Comparison of ENCODE assay signal across 7 cellular contexts in the genomic region with DNA sequence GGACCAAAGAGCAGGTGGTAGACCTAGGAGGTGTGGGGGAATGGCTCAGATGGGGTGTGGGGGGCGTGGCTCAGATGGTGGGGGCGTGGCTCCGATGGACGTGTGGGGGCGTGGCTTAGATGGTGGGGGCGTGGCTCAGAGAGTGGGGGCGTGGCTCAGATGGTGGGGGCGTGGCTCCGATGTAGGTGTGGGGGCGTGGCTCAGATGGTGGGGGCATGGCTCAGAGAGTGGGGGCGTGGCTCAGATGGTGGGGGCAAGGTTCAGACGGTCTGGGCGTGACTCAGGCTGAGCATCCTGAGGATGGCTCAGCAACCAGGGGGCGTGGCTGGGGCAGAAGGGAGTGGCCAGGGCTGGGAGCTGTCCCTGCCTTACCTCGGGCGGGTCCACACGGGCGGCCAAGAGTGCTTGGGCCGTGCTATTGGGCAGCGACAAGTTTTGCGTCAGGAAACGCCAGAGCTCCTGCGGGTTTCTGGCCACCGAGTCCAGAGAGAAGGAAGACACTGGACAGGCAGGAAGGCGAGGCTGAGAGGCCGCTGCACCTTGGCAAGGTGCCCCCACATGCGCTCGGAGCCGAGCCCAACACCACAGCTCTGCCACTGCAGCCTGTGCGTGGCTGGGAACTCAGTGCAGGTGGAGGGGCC. TPM values are rescaled to one million over a fixed set of nuclear protein-coding genes. Genes with fewer than 3 reads are reported as not detected.
DNase-seq lines count a peak whose midpoint lies in the region; ATAC-seq, FAIRE-seq and TF ChIP-seq lines count a peak whose summit lies in the region.
"Had no signal": no experiment of that assay in that cellular context is flagged by ENCODE, and none has a peak within 500 bp of the region (broad histone marks: within the 10 kb centered on the region; RNA-seq: fewer than 3 reads in every experiment).

No MANE protein-coding gene starts in this region.

- H3K27me3 ChIP-seq in CD4-positive, CD25-positive, alpha-beta regulatory T cell (ENCODE audit: control insufficient read depth, insufficient read depth, low read length) = no peaks in the 10 kb centered on the region
- H3K27me3 ChIP-seq: ovary had no signal

- ATAC-seq in CD4-positive, CD25-positive, alpha-beta regulatory T cell (ENCODE audit: low read depth in 2 of 2) = peak; percentile 69 to 70
- ATAC-seq in HG03378 (IDR thresholded peaks at IDR 0.05; ENCODE audit: unreplicated experiment) = no peak

- H3K27ac Mint-ChIP-seq in CD4-positive, CD25-positive, alpha-beta regulatory T cell = peak overlapping the region in 1 of 3 donors; percentile 20

- H3K36me3 Mint-ChIP-seq in CD4-positive, CD25-positive, alpha-beta regulatory T cell = no peaks in the 10 kb centered on the region

- TF ChIP-seq CTCF in NB4 (IDR thresholded peaks at IDR 0.05; ENCODE audit: low read depth, low read length) = no peak

- H3K4me1 Mint-ChIP-seq in CD4-positive, CD25-positive, alpha-beta regulatory T cell = peaks cover 0 to 17% (median 3%) of the 10 kb centered on the region in 4 donors

- peak overlapping the region in 1 of 4 donors; percentile 88 for H3K4me3 Mint-ChIP-seq in CD4-positive, CD25-positive, alpha-beta regulatory T cell

- peak; percentile 86 for FAIRE-seq in urothelium cell line (lab: Jason Lieb, UNC)

- peak overlapping the region; percentile 55 for H3K27ac ChIP-seq in CD4-positive, CD25-positive, alpha-beta regulatory T cell (ENCODE audit: insufficient read depth, low read length, poor library complexity, severe bottlenecking)
- H3K27ac ChIP-seq: ovary had no signal

- H3K4me3 ChIP-seq in CD4-positive, CD25-positive, alpha-beta regulatory T cell (ENCODE audit: low read depth, low read length) = no peak overlapping the region
- H3K4me3 ChIP-seq in NB4 (ENCODE audit: low read depth, low read length) = no peak overlapping the region
- H3K4me3 ChIP-seq: ovary had no signal

- peaks cover 0 to under 1% (median 0%) of the 10 kb centered on the region in 7 donors for H3K9me3 Mint-ChIP-seq in CD4-positive, CD25-positive, alpha-beta regulatory T cell

- TF ChIP-seq POLR2A in NB4 (IDR thresholded peaks at IDR 0.05; ENCODE audit: extremely low read depth, insufficient read length) = no peak

- DNase-seq in CD4-positive, CD25-positive, alpha-beta regulatory T cell = peak; percentile 56 to 69 (median 65)
- DNase-seq in NB4 (ENCODE audit: low read depth) (peak; percentile 83), kidney tubule cell (ENCODE audit: low spot score) (peak; percentile 87), urothelium cell line (ENCODE audit: low spot score) (peak; percentile 74)
- DNase-seq in activated T-cell treated with anti-CD3 and anti-CD28 coated beads, Interleukin-2, amount 50 U/mL, for 48 hours = peak; percentile 85 to 88

- peaks cover 14% of the 10 kb centered on the region for H3K4me1 ChIP-seq in CD4-positive, CD25-positive, alpha-beta regulatory T cell (ENCODE audit: control insufficient read depth, insufficient read depth, low read length, poor library complexity, severe bottlenecking)

- no peaks in the 10 kb centered on the region for H3K36me3 ChIP-seq in CD4-positive, CD25-positive, alpha-beta regulatory T cell (ENCODE audit: control insufficient read depth, insufficient read depth, low read length)
- H3K36me3 ChIP-seq: ovary had no signal

- H3K9me3 ChIP-seq in CD4-positive, CD25-positive, alpha-beta regulatory T cell (ENCODE audit: control insufficient read depth in 2 of 2, low read length in 2 of 2) = no peaks in the 10 kb centered on the region
- H3K9me3 ChIP-seq: ovary had no signal

- H3K27me3 Mint-ChIP-seq in CD4-positive, CD25-positive, alpha-beta regulatory T cell = no peaks in the 10 kb centered on the region

RNA-seq across cellular contexts. Expression of a gene that starts 5.9 kb away (rescaled TPM):
- 135 TPM for total RNA-seq in CD4-positive, CD25-positive, alpha-beta regulatory T cell
- 1 to 10 TPM; 3.8 to 4.5 (median 4.3) TPM for polyA plus RNA-seq in CD4-positive, CD25-positive, alpha-beta regulatory T cell

RNA-seq across cellular contexts. Expression of a gene that starts 9.8 kb away (rescaled TPM):
- total RNA-seq in CD4-positive, CD25-positive, alpha-beta regulatory T cell = 15.2 TPM
- polyA plus RNA-seq in CD4-positive, CD25-positive, alpha-beta regulatory T cell = 10 to 100 TPM; 31.8 to 79.0 (median 42.9) TPM

RNA-seq across cellular contexts. Expression of a gene that starts 23.9 kb away (rescaled TPM):
- 106 TPM for total RNA-seq in CD4-positive, CD25-positive, alpha-beta regulatory T cell
- polyA plus RNA-seq in CD4-positive, CD25-positive, alpha-beta regulatory T cell = 10 to 100 TPM in 2 of 4 donors, 1 to 10 TPM in 2; 4.2 to 15.3 (median 9.2) TPM

RNA-seq across cellular contexts. Expression of a gene that starts 25.7 kb away (rescaled TPM):
- 1.0 TPM for total RNA-seq in CD4-positive, CD25-positive, alpha-beta regulatory T cell
- 1 to 10 TPM in 3 of 4 donors, under 1 TPM in 1; 0.38 to 4.5 (median 2.9) TPM for polyA plus RNA-seq in CD4-positive, CD25-positive, alpha-beta regulatory T cell

RNA-seq across cellular contexts. Expression of a gene that starts 29.9 kb away (rescaled TPM):
- 83.3 TPM for total RNA-seq in CD4-positive, CD25-positive, alpha-beta regulatory T cell
- polyA plus RNA-seq in CD4-positive, CD25-positive, alpha-beta regulatory T cell = 10 to 100 TPM; 46.7 to 67.5 (median 66.0) TPM
